ENCODE assay signal across 26 cellular contexts in the genomic region with DNA sequence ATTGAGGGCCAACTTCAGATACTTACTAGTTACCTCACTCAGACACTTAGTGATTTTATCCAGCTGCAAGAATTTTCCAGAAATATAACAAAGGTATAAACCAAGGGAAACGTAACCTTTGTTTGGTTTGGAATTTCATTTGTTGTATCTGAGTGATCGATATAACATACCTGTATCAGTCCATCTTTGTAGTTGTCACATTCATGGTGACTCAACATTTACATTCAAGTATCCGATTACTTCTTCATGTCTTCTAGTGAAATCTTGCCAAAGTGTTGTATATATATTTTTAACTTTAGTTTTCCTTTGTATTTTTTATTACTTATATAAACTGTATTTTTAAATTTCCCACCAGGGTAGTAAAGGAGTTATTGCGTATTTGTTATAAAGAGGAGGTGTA.
"Had no signal": no experiment of that assay in that cellular context is flagged by ENCODE, and none has a peak within 500 bp of the region (broad histone marks: within the 10 kb centered on the region; RNA-seq: fewer than 3 reads in every experiment).

No MANE protein-coding gene starts in this region.

- H3K27me3 Mint-ChIP-seq: dendritic cell treated with granulocyte-macrophage colony-stimulating factor and Interleukin-4, amounts not matched to agents 40 ng/mL and 50 ng/mL, for 4 days had no signal

- H3K4me3 Mint-ChIP-seq: dendritic cell treated with granulocyte-macrophage colony-stimulating factor and Interleukin-4, amounts not matched to agents 40 ng/mL and 50 ng/mL, for 4 days; endodermal cell; natural killer cell had no signal

- H3K4me1 Mint-ChIP-seq: endodermal cell, natural killer cell had no signal

- ATAC-seq: esophagus mucosa, gastrocnemius medialis, left ventricle myocardium superior, lower lobe of right lung, natural killer cell, psoas muscle, right cardiac atrium had no signal

- H3K27ac ChIP-seq: colonic mucosa, epithelial cell of prostate, gastrocnemius medialis, lower lobe of right lung, ovary, psoas muscle, sigmoid colon, spleen, thoracic aorta, tibial nerve, upper lobe of left lung had no signal

- H3K36me3 ChIP-seq: colonic mucosa, gastrocnemius medialis, lower lobe of right lung, ovary, sigmoid colon, spleen, thoracic aorta, tibial nerve, upper lobe of left lung had no signal

- H3K27me3 ChIP-seq: colonic mucosa, gastrocnemius medialis, ovary, sigmoid colon, spleen, tibial nerve, upper lobe of left lung had no signal

- H3K4me3 ChIP-seq: colonic mucosa, gastrocnemius medialis, lower lobe of right lung, ovary, psoas muscle, sigmoid colon, spleen, thoracic aorta, tibial nerve, upper lobe of left lung had no signal

- DNase-seq: colonic mucosa; effector CD8-positive, alpha-beta T cell; endodermal cell; foreskin fibroblast; gastrocnemius medialis; head of caudate nucleus; left ventricle myocardium superior; lower lobe of right lung; natural killer cell; occipital lobe; ovary; posterior cingulate gyrus; psoas muscle; right cardiac atrium; sigmoid colon; spleen; stimulated activated CD4-positive, alpha-beta T cell treated with anti-CD3 and anti-CD28 coated beads, Interleukin-4, amount 100 ng/mL, for 4 hours; stimulated activated naive CD4-positive, alpha-beta T cell treated with Interleukin-2 at 50 U/mL for 16 hours; upper lobe of left lung had no signal

- FAIRE-seq: keratinocyte, urothelium cell line had no signal

- H3K9me3 Mint-ChIP-seq: dendritic cell treated with granulocyte-macrophage colony-stimulating factor and Interleukin-4, amounts not matched to agents 40 ng/mL and 50 ng/mL, for 4 days; endodermal cell; natural killer cell had no signal

- H3K4me1 ChIP-seq: colonic mucosa, lower lobe of right lung, psoas muscle, sigmoid colon, tibial nerve had no signal

- H3K9me3 ChIP-seq: colonic mucosa, gastrocnemius medialis, lower lobe of right lung, ovary, psoas muscle, sigmoid colon, spleen, thoracic aorta, tibial nerve, upper lobe of left lung had no signal

- H3K27ac Mint-ChIP-seq: dendritic cell treated with granulocyte-macrophage colony-stimulating factor and Interleukin-4, amounts not matched to agents 40 ng/mL and 50 ng/mL, for 4 days; endodermal cell; natural killer cell had no signal

- H3K36me3 Mint-ChIP-seq: natural killer cell had no signal
